In genomic region chr22:38086001-38086845, GRCh38 we compare ENCODE assay signal across 21 cellular contexts. TPM values are rescaled to one million over a fixed set of nuclear protein-coding genes. Genes with fewer than 3 reads are reported as not detected.
A peak's percentile ranks its signal among the peaks of the same experiment; 100 is the strongest.
DNase-seq lines count a peak whose midpoint lies in the region; ATAC-seq, FAIRE-seq and TF ChIP-seq lines count a peak whose summit lies in the region.
"Had no signal": no experiment of that assay in that cellular context is flagged by ENCODE, and none has a peak within 500 bp of the region (broad histone marks: within the 10 kb centered on the region; RNA-seq: fewer than 3 reads in every experiment).

No MANE protein-coding gene starts in this region.

- no peak overlapping the region; the same call in 1 of the 2 replicates for H2AK5ac ChIP-seq in H1 (ENCODE audit: low read depth, low read length)

- H2BK5ac ChIP-seq in H1 (ENCODE audit: low read depth, low read length), result no peak overlapping the region

- POLR2A ChIA-PET in HEK293 (lab: Yijun Ruan, JAX) (interaction anchor here (0.5 to 0.6 kb wide), 2 partner anchors 14 to 389 kb away, joined by 3 to 4 read pairs; no protein-coding TSS in a partner anchor), H1 (lab: Charles Lee; ENCODE audit: partially characterized antibody) (interaction anchor here (1.8 kb wide), 1 partner anchor 10 kb away, joined by 10 read pairs; no protein-coding TSS in a partner anchor)

- H2BK20ac ChIP-seq in H1 (ENCODE audit: low read length), result no peak overlapping the region

- no peaks in the 10 kb centered on the region for H3K79me2 ChIP-seq in H1 (ENCODE audit: control insufficient read depth in 1 of 2, insufficient read depth in 2 of 2, low read length in 2 of 2)

- TF ChIP-seq POLR2A in H1 (IDR thresholded peaks at IDR 0.05; ENCODE audit: control extremely low read depth in 1 of 2, low read depth in 2 of 2, low read length in 2 of 2), result no peak

- intact Hi-C loops in lower lobe of right lung (cut with DNase I), result no loop called here

- no peak for TF ChIP-seq RAD21 in H1 (IDR thresholded peaks at IDR 0.05 in 1 of 2, conservative IDR thresholded peaks at IDR 0.05 in 1 of 2; ENCODE audit: low read depth in 2 of 2, low read length in 2 of 2)

- no peaks in the 10 kb centered on the region for H3K4me1 ChIP-seq in HEK293 (ENCODE audit: control insufficient read depth, insufficient read depth, low read length)
- H3K4me1 ChIP-seq in H1 (replicated peaks in 1 of 4; ENCODE audit: control insufficient read depth in 3 of 4, insufficient read depth in 4 of 4, low read length in 3 of 4), result peaks cover 0 to 30% (median 23%) of the 10 kb centered on the region in 4 experiments; a peak in 6 of 7 replicates
- peaks cover 15% of the 10 kb centered on the region for H3K4me1 ChIP-seq in lower lobe of right lung

- no peak overlapping the region for H3K4ac ChIP-seq in H1 (replicated peaks; ENCODE audit: insufficient read length, low read depth, low read length)

- peak; percentile 52 for DNase-seq in ELF-1 (ENCODE audit: low read depth, low spot score)
- no peak for DNase-seq in H1 (ENCODE audit: low read depth in 1 of 2, low spot score in 2 of 2)
- DNase-seq in lower lobe of right lung, result peak; percentile 37
- no peak for DNase-seq in GM20000 (ENCODE audit: low spot score)
- DNase-seq: CD4-positive, alpha-beta memory T cell; KG1; NCI-H1105 treated with DMSO at 0.1 percent for 48 hours; NCI-H1694 treated with DMSO at 0.1 percent for 48 hours; NCI-H2227 treated with DMSO at 0.1 percent for 48 hours; NCI-H524; NCI-H82; OCI-M1; RPMI8226 had no signal

- H2BK120ac ChIP-seq in H1 (replicated peaks; ENCODE audit: low read depth, low read length), result no peak overlapping the region

- H4K91ac ChIP-seq in H1 (replicated peaks; ENCODE audit: insufficient read length, low read length), result no peak overlapping the region

- no peak overlapping the region for H3K56ac ChIP-seq in H1 (replicated peaks; ENCODE audit: insufficient read length, low read depth, low read length)

- H3K79me1 ChIP-seq in H1 (ENCODE audit: low read depth, low read length), result no peaks in the 10 kb centered on the region

- no peak overlapping the region for H3K4me2 ChIP-seq in H1 (ENCODE audit: insufficient read depth in 1 of 2, low read depth in 2 of 2, low read length in 2 of 2)
- H3K4me2 ChIP-seq: BLaER1 had no signal

- no peak overlapping the region for H2BK12ac ChIP-seq in H1 (ENCODE audit: low read depth, low read length)

- peaks cover 4 to 25% (median 17%) of the 10 kb centered on the region in 4 experiments for H3K27me3 ChIP-seq in H1 (replicated peaks in 1 of 4; ENCODE audit: control insufficient read depth in 3 of 4, extremely low read depth in 1 of 4, insufficient read depth in 3 of 4, low read length in 3 of 4)
- H3K27me3 ChIP-seq in lower lobe of right lung (ENCODE audit: low read depth), result peaks cover 30% of the 10 kb centered on the region

- CTCF ChIA-PET in HEK293 (lab: Yijun Ruan, JAX), result interaction anchor here (1.4 kb wide), 1 partner anchor 34 kb away, joined by 3 read pairs; no protein-coding TSS in a partner anchor
- CTCF ChIA-PET in H1 (lab: Charles Lee; ENCODE audit: partially characterized antibody), result interaction anchor here (0.8 to 4.8 kb wide), 7 partner anchors 10 to 36 kb away, joined by 3 to 64 read pairs (median 6); no protein-coding TSS in a partner anchor

- H3K18ac ChIP-seq in H1 (ENCODE audit: extremely low read depth, low read length), result no peak overlapping the region

- TF ChIP-seq CTCF in HEK293 (tag by site-specific recombination; IDR thresholded peaks at IDR 0.05), result no peak
- no peak for TF ChIP-seq CTCF in H1 (IDR thresholded peaks at IDR 0.05; ENCODE audit: control extremely low read depth in 1 of 3, insufficient read depth in 1 of 3, low read depth in 1 of 3, low read length in 3 of 3)
- no peak for TF ChIP-seq CTCF in lower lobe of right lung (IDR thresholded peaks at IDR 0.05)
- TF ChIP-seq CTCF in GM20000 (IDR thresholded peaks at IDR 0.05; ENCODE audit: extremely low read depth, missing control alignments), result no peak

- H3K36me3 ChIP-seq in HEK293 (ENCODE audit: control insufficient read depth in 2 of 2, insufficient read depth in 1 of 2, low read length in 2 of 2) (peaks cover 0 to 9% of the 10 kb centered on the region in 2 experiments; a peak in 2 of 3 replicates), H1 (ENCODE audit: control insufficient read depth in 2 of 4, insufficient read depth in 4 of 4, low read length in 3 of 4) (no peaks in the 10 kb centered on the region), lower lobe of right lung (no peaks in the 10 kb centered on the region)
- H3K36me3 ChIP-seq: BLaER1 had no signal

- H3K9ac ChIP-seq in H1 (replicated peaks in 1 of 4; ENCODE audit: extremely low read depth in 1 of 4, low read depth in 3 of 4, low read length in 3 of 4), result no peak overlapping the region
- H3K9ac ChIP-seq: BLaER1 had no signal

- H4K20me1 ChIP-seq in H1 (replicated peaks in 1 of 2; ENCODE audit: control insufficient read depth in 1 of 2, insufficient read depth in 2 of 2, low read length in 2 of 2), result peaks cover 0 to 2% of the 10 kb centered on the region in 2 experiments

- peak overlapping the region; percentile 10 for H4K5ac ChIP-seq in H1 (ENCODE audit: insufficient read length, low read depth, low read length)

- H4K8ac ChIP-seq in H1 (ENCODE audit: extremely low read depth, insufficient read depth, low read length), result no peak overlapping the region; the same call in 1 of the 2 replicates

- TF ChIP-seq EP300 in H1 (IDR thresholded peaks at IDR 0.05; ENCODE audit: borderline replicate concordance in 1 of 2, low read depth in 2 of 2, low read length in 2 of 2), result no peak

- WGBS in H1 (ENCODE audit: extremely low coverage in 1 of 2, insufficient coverage in 1 of 2, insufficient read length in 1 of 2, insufficient replicate concordance in 2 of 2, low coverage in 1 of 2, low lambda C conversion rate in 2 of 2, missing lambda C conversion rate in 1 of 2), 2 experiments, result 90% methylated on average over 14 of the region's 25 CpGs; no CpG with 5 or more reads in 1 of the 2 experiments

- H3K27ac ChIP-seq in HEK293 (ENCODE audit: extremely low read depth, low read depth, low read length) (no peak overlapping the region), H1 (ENCODE audit: low read depth, low read length) (no peak overlapping the region), lower lobe of right lung (no peak overlapping the region)
- H3K27ac ChIP-seq: BLaER1 had no signal

- H3K23me2 ChIP-seq in H1 (ENCODE audit: low read depth, low read length), result peaks cover 2% of the 10 kb centered on the region; the same call in 1 of the 2 replicates

- ATAC-seq in lower lobe of right lung, result no peak
- no peak for ATAC-seq in GM19351 (IDR thresholded peaks at IDR 0.05; ENCODE audit: unreplicated experiment)
- ATAC-seq in HG03175 (IDR thresholded peaks at IDR 0.05; ENCODE audit: unreplicated experiment), result no peak
- ATAC-seq: HCT116 had no signal

- H3K9me3 ChIP-seq in HEK293 (ENCODE audit: control insufficient read depth, insufficient read depth, low read depth, low read length), result no peaks in the 10 kb centered on the region
- H3K9me3 ChIP-seq in H1 (ENCODE audit: insufficient read depth in 2 of 2, low read depth in 1 of 2, low read length in 1 of 2), result no peaks in the 10 kb centered on the region
- H3K9me3 ChIP-seq in lower lobe of right lung, result no peaks in the 10 kb centered on the region
- H3K9me3 ChIP-seq: BLaER1 had no signal

- no peak overlapping the region for H2BK15ac ChIP-seq in H1 (ENCODE audit: low read length)

- FAIRE-seq in H1 (lab: Jason Lieb, UNC), result no peak
- FAIRE-seq: D721Med, GM12892 had no signal

- no peak overlapping the region for H2AFZ ChIP-seq in H1 (ENCODE audit: low read length)

- H3K14ac ChIP-seq in H1 (ENCODE audit: insufficient read length), result no peak overlapping the region

- H3K4me3 ChIP-seq in HEK293 (ENCODE audit: low read depth, low read length), result no peak overlapping the region
- no peak overlapping the region for H3K4me3 ChIP-seq in H1 (ENCODE audit: extremely low read depth in 1 of 4, insufficient read depth in 2 of 4, low read depth in 3 of 4, low read length in 4 of 4)
- H3K4me3 ChIP-seq in lower lobe of right lung, result no peak overlapping the region
- H3K4me3 ChIP-seq: BLaER1 had no signal

- H3K23ac ChIP-seq in H1 (ENCODE audit: insufficient read length), result no peak overlapping the region

RNA-seq across cellular contexts. Expression of gene SLC16A8, which starts 2.2 kb away (rescaled TPM):
- total RNA-seq in H1 (2021; fragmentation: NEBNext Ultra II Directional; extraction: Animal tissue kit (Norgen Biotek cat#: 25700)), result not detected in 2 replicates
- 0.70 and 1.2 TPM in 2 replicates for polyA plus RNA-seq in H1 (2011; rRNA removed)
- polyA plus RNA-seq in H1 (2011; cell fraction: cytosol; rRNA removed), result 0.62 TPM
- polyA plus RNA-seq in H1 (2011; cell fraction: nucleus; rRNA removed), result 0.44 TPM
- polyA plus RNA-seq in H1 (2012, experiment 1 of 2), result 0.69 to 1.6 TPM (median 1.3 TPM) in 4 replicates
- polyA plus RNA-seq in H1 (2012, experiment 2 of 2), result 0.43 TPM
- 0.28 TPM for polyA plus RNA-seq in H1 (2013, experiment 1 of 2)
- polyA plus RNA-seq in H1 (2013, experiment 2 of 2), result 0.17 TPM
- polyA minus RNA-seq in H1 (2011; rRNA and poly(A)+ RNA removed), result not detected in 2 replicates
- polyA minus RNA-seq in H1 (2011; cell fraction: cytosol; rRNA and poly(A)+ RNA removed), result not detected
- polyA minus RNA-seq in H1 (2011; cell fraction: nucleus; rRNA and poly(A)+ RNA removed), result 0.40 TPM
- 0.24 TPM for total RNA-seq in lower lobe of right lung
- total RNA-seq: A673; CD4-positive, alpha-beta memory T cell had no signal
- polyA plus RNA-seq: CD4-positive, alpha-beta memory T cell had no signal

RNA-seq across cellular contexts. Expression of gene BAIAP2L2, which starts 24.3 kb away (rescaled TPM):
- 5.4 and 7.2 TPM in 2 replicates for total RNA-seq in H1 (2021; fragmentation: NEBNext Ultra II Directional; extraction: Animal tissue kit (Norgen Biotek cat#: 25700))
- polyA plus RNA-seq in H1 (2011; rRNA removed), result 10.0 and 13.9 TPM in 2 replicates
- 5.2 TPM for polyA plus RNA-seq in H1 (2011; cell fraction: cytosol; rRNA removed)
- 14.7 TPM for polyA plus RNA-seq in H1 (2011; cell fraction: nucleus; rRNA removed)
- 2.3 to 7.1 TPM (median 5.9 TPM) in 4 replicates for polyA plus RNA-seq in H1 (2012, experiment 1 of 2)
- 3.2 TPM for polyA plus RNA-seq in H1 (2012, experiment 2 of 2)
- polyA plus RNA-seq in H1 (2013, experiment 1 of 2), result 5.7 TPM
- polyA plus RNA-seq in H1 (2013, experiment 2 of 2), result 5.2 TPM
- 0.54 and 1.1 TPM in 2 replicates for polyA minus RNA-seq in H1 (2011; rRNA and poly(A)+ RNA removed)
- 5.6 TPM for polyA minus RNA-seq in H1 (2011; cell fraction: cytosol; rRNA and poly(A)+ RNA removed)
- 1.5 TPM for polyA minus RNA-seq in H1 (2011; cell fraction: nucleus; rRNA and poly(A)+ RNA removed)
- 0.44 TPM for total RNA-seq in lower lobe of right lung
- polyA plus RNA-seq: CD4-positive, alpha-beta memory T cell had no signal

RNA-seq across cellular contexts. Expression of gene PICK1, which starts 29.0 kb away (rescaled TPM):
- total RNA-seq in H1 (2021; fragmentation: NEBNext Ultra II Directional; extraction: Animal tissue kit (Norgen Biotek cat#: 25700)), result 22.9 and 26.2 TPM in 2 replicates
- 20.4 and 26.7 TPM in 2 replicates for polyA plus RNA-seq in H1 (2011; rRNA removed)
- 34.3 TPM for polyA plus RNA-seq in H1 (2011; cell fraction: cytosol; rRNA removed)
- polyA plus RNA-seq in H1 (2011; cell fraction: nucleus; rRNA removed), result 80.4 TPM
- polyA plus RNA-seq in H1 (2012, experiment 1 of 2), result 14.3 to 28.4 TPM (median 26.6 TPM) in 4 replicates
- polyA plus RNA-seq in H1 (2012, experiment 2 of 2), result 17.5 TPM
- polyA plus RNA-seq in H1 (2013, experiment 1 of 2), result 13.5 TPM
- 13.1 TPM for polyA plus RNA-seq in H1 (2013, experiment 2 of 2)
- 24.3 and 33.6 TPM in 2 replicates for polyA minus RNA-seq in H1 (2011; rRNA and poly(A)+ RNA removed)
- polyA minus RNA-seq in H1 (2011; cell fraction: cytosol; rRNA and poly(A)+ RNA removed), result 15.3 TPM
- 33.8 TPM for polyA minus RNA-seq in H1 (2011; cell fraction: nucleus; rRNA and poly(A)+ RNA removed)
- 35.4 TPM for total RNA-seq in lower lobe of right lung

Comparison
In these comparisons a context has a peak if more than half of its experiments do, and no peak if none do; other contexts are left out.
1. DNase-seq: peak in ELF-1 (single experiment) and lower lobe of right lung (single experiment); none in H1 (0 of 2) and GM20000 (single experiment).